ENCODE assay signal across 8 cellular contexts in the genomic region with DNA sequence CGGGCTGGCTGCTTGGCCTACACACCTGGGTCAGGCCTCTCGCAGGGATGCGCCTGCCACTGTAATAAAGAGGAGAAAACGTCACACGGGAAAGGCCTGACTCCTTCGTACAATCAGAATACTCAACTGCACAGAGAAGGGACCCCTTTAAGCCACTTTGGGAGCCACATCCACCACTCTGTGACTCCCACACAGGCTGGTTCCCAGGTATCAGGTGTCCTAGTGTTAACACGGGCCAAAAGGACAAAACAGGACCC. TPM values are rescaled to one million over a fixed set of nuclear protein-coding genes. Genes with fewer than 3 reads are reported as not detected.
A peak's percentile ranks its signal among the peaks of the same experiment; 100 is the strongest.
DNase-seq lines count a peak whose midpoint lies in the region; ATAC-seq and TF ChIP-seq lines count a peak whose summit lies in the region.

No MANE protein-coding gene starts in this region.

- H3K27ac Mint-ChIP-seq in CD4-positive, CD25-positive, alpha-beta regulatory T cell = peak overlapping the region; percentile 95 to 100 (median 99)
- peak overlapping the region; percentile 90 to 96 (median 94) for H3K27ac Mint-ChIP-seq in IgD-negative memory B cell
- H3K27ac Mint-ChIP-seq in natural killer cell = peak overlapping the region; percentile 96 to 97

- H3K27ac ChIP-seq in CD4-positive, CD25-positive, alpha-beta regulatory T cell (ENCODE audit: insufficient read depth, low read length, poor library complexity, severe bottlenecking) = peak overlapping the region; percentile 82
- peak overlapping the region; percentile 81 for H3K27ac ChIP-seq in caudate nucleus (ENCODE audit: low read depth, low read length)

- no peak for DNase-seq in CD4-positive, CD25-positive, alpha-beta regulatory T cell
- DNase-seq in caudate nucleus (lab: John Stamatoyannopoulos, UW) (no peak), natural killer cell (no peak), SW 1271 (lab: John Stamatoyannopoulos, UW) (no peak), HCEC 1CT (no peak), SIG-M5 (lab: John Stamatoyannopoulos, UW) (no peak), KG1 (lab: John Stamatoyannopoulos, UW) (no peak)

- H3K4me1 Mint-ChIP-seq in CD4-positive, CD25-positive, alpha-beta regulatory T cell = peaks cover 5 to 32% (median 13%) of the 10 kb centered on the region in 4 donors
- peaks cover 19 to 26% (median 21%) of the 10 kb centered on the region in 3 donors for H3K4me1 Mint-ChIP-seq in IgD-negative memory B cell
- peaks cover 19 to 21% of the 10 kb centered on the region in 2 donors for H3K4me1 Mint-ChIP-seq in natural killer cell

- H3K4me3 Mint-ChIP-seq in CD4-positive, CD25-positive, alpha-beta regulatory T cell = peak overlapping the region; percentile 94 to 100 (median 96)
- H3K4me3 Mint-ChIP-seq in IgD-negative memory B cell (peak overlapping the region; percentile 92 to 99 (median 98)), natural killer cell (peak overlapping the region; percentile 100)

- no peaks in the 10 kb centered on the region for H3K27me3 Mint-ChIP-seq in CD4-positive, CD25-positive, alpha-beta regulatory T cell
- H3K27me3 Mint-ChIP-seq in IgD-negative memory B cell = no peaks in the 10 kb centered on the region
- no peaks in the 10 kb centered on the region for H3K27me3 Mint-ChIP-seq in natural killer cell (ENCODE audit: low read depth in 2 of 2)

- H3K9me3 Mint-ChIP-seq in CD4-positive, CD25-positive, alpha-beta regulatory T cell = peaks cover 0 to 2% (median 0%) of the 10 kb centered on the region in 7 donors
- peaks cover 0 to 2% (median 0%) of the 10 kb centered on the region in 3 donors for H3K9me3 Mint-ChIP-seq in IgD-negative memory B cell
- H3K9me3 Mint-ChIP-seq in natural killer cell = no peaks in the 10 kb centered on the region

- no peaks in the 10 kb centered on the region for H3K36me3 ChIP-seq in CD4-positive, CD25-positive, alpha-beta regulatory T cell (ENCODE audit: control insufficient read depth, insufficient read depth, low read length)

- no peak for ATAC-seq in CD4-positive, CD25-positive, alpha-beta regulatory T cell (ENCODE audit: low read depth in 2 of 2)
- no peak for ATAC-seq in natural killer cell

- H3K9me3 ChIP-seq in CD4-positive, CD25-positive, alpha-beta regulatory T cell (ENCODE audit: control insufficient read depth in 2 of 2, low read length in 2 of 2) = no peaks in the 10 kb centered on the region

- H3K36me3 Mint-ChIP-seq in CD4-positive, CD25-positive, alpha-beta regulatory T cell = no peaks in the 10 kb centered on the region
- H3K36me3 Mint-ChIP-seq in IgD-negative memory B cell (peaks cover 1% of the 10 kb centered on the region), natural killer cell (no peaks in the 10 kb centered on the region)

- H3K4me3 ChIP-seq in CD4-positive, CD25-positive, alpha-beta regulatory T cell (ENCODE audit: low read depth, low read length) = peak overlapping the region; percentile 89

- no peak for TF ChIP-seq CTCF in natural killer cell (IDR thresholded peaks at IDR 0.05)

- H3K4me1 ChIP-seq in CD4-positive, CD25-positive, alpha-beta regulatory T cell (ENCODE audit: control insufficient read depth, insufficient read depth, low read length, poor library complexity, severe bottlenecking) = peaks cover 16% of the 10 kb centered on the region

- H3K27me3 ChIP-seq in CD4-positive, CD25-positive, alpha-beta regulatory T cell (ENCODE audit: control insufficient read depth, insufficient read depth, low read length) = no peaks in the 10 kb centered on the region

- intact Hi-C loops in natural killer cell (cut with micrococcal nuclease) = no loop called here

RNA-seq across cellular contexts. Expression of a gene that starts 5.8 kb away (rescaled TPM):
- total RNA-seq in CD4-positive, CD25-positive, alpha-beta regulatory T cell = 20.9 TPM
- polyA plus RNA-seq in CD4-positive, CD25-positive, alpha-beta regulatory T cell = 1 to 10 TPM; 1.1 to 2.8 (median 2.2) TPM
- polyA plus RNA-seq in IgD-negative memory B cell = 4.6 TPM
- 10 to 100 TPM; 19.6 to 26.6 (median 22.7) TPM for total RNA-seq in natural killer cell
